9 cellular contexts compared by ENCODE assay signal in genomic region chr6:138007014-138007472, GRCh38.
DNase-seq lines count a peak whose midpoint lies in the region; TF ChIP-seq lines count a peak whose summit lies in the region.
"Had no signal": no experiment of that assay in that cellular context is flagged by ENCODE, and none has a peak within 500 bp of the region (broad histone marks: within the 10 kb centered on the region; RNA-seq: fewer than 3 reads in every experiment).

No MANE protein-coding gene starts in this region.

- no peak overlapping the region for H3K4me3 Mint-ChIP-seq in activated CD4-positive, alpha-beta memory T cell treated with anti-CD3 and anti-CD28 coated beads, Interleukin-2, amount 10 ng/mL, durations not matched to agents 7 days and 5 days
- no peak overlapping the region for H3K4me3 Mint-ChIP-seq in glutamatergic neuron (ENCODE audit: unreplicated experiment)
- H3K4me3 Mint-ChIP-seq: CD4-positive, CD25-positive, alpha-beta regulatory T cell had no signal

- no peaks in the 10 kb centered on the region for H3K9me3 Mint-ChIP-seq in activated CD4-positive, alpha-beta memory T cell treated with anti-CD3 and anti-CD28 coated beads, Interleukin-2, amount 10 ng/mL, durations not matched to agents 7 days and 5 days
- no peaks in the 10 kb centered on the region for H3K9me3 Mint-ChIP-seq in glutamatergic neuron (ENCODE audit: unreplicated experiment)
- H3K9me3 Mint-ChIP-seq: CD4-positive, CD25-positive, alpha-beta regulatory T cell had no signal

- POLR2A ChIA-PET in activated CD4-positive, alpha-beta memory T cell treated with anti-CD3 and anti-CD28 coated beads, Interleukin-2, amount 10 ng/mL, durations not matched to agents 7 days and 5 days (lab: Charles Lee) = interaction anchor here (0.9 to 2.0 kb wide), 3 partner anchors 99 to 299 kb away, joined by 3 to 5 read pairs (median 4); no protein-coding TSS in a partner anchor

- DNase-seq in NCI-H1436 (lab: John Stamatoyannopoulos, UW) (peak; percentile 12), NCI-H1436 treated with DMSO at 0.1 percent for 48 hours (lab: John Stamatoyannopoulos, UW) (no peak), glutamatergic neuron (peak; percentile 51), stromal cell of bone marrow (ENCODE audit: low read depth) (peak; percentile 23), HPDE6-E6E7 (ENCODE audit: extremely low spot score) (no peak)
- DNase-seq in activated CD4-positive, alpha-beta memory T cell treated with anti-CD3 and anti-CD28 coated beads, Interleukin-2, amount 10 ng/mL, durations not matched to agents 7 days and 5 days = peak; percentile 34
- DNase-seq in activated CD4-positive, CD25-positive, alpha-beta regulatory T cell treated with anti-CD3 and anti-CD28 coated beads, Interleukin-2, amount 50 U/mL, for 72 hours = no peak
- DNase-seq: CD4-positive, CD25-positive, alpha-beta regulatory T cell had no signal

- no peaks in the 10 kb centered on the region for H3K36me3 Mint-ChIP-seq in activated CD4-positive, alpha-beta memory T cell treated with anti-CD3 and anti-CD28 coated beads, Interleukin-2, amount 10 ng/mL, durations not matched to agents 7 days and 5 days (ENCODE audit: low read depth)
- H3K36me3 Mint-ChIP-seq in glutamatergic neuron (ENCODE audit: unreplicated experiment) = no peaks in the 10 kb centered on the region
- H3K36me3 Mint-ChIP-seq: CD4-positive, CD25-positive, alpha-beta regulatory T cell had no signal

- TF ChIP-seq CTCF in LNCAP (IDR thresholded peaks at IDR 0.05) (peak; percentile 66), glutamatergic neuron (IDR thresholded peaks at IDR 0.05; ENCODE audit: partially characterized antibody, unreplicated experiment) (peak; percentile 61)

- no peaks in the 10 kb centered on the region for H3K27me3 Mint-ChIP-seq in activated CD4-positive, alpha-beta memory T cell treated with anti-CD3 and anti-CD28 coated beads, Interleukin-2, amount 10 ng/mL, durations not matched to agents 7 days and 5 days
- H3K27me3 Mint-ChIP-seq in glutamatergic neuron (ENCODE audit: unreplicated experiment) = no peaks in the 10 kb centered on the region

- H3K4me1 Mint-ChIP-seq in activated CD4-positive, alpha-beta memory T cell treated with anti-CD3 and anti-CD28 coated beads, Interleukin-2, amount 10 ng/mL, durations not matched to agents 7 days and 5 days = peaks cover 14% of the 10 kb centered on the region
- no peaks in the 10 kb centered on the region for H3K4me1 Mint-ChIP-seq in glutamatergic neuron (ENCODE audit: low read depth, unreplicated experiment)

- CTCF ChIA-PET in activated CD4-positive, alpha-beta memory T cell treated with anti-CD3 and anti-CD28 coated beads, Interleukin-2, amount 10 ng/mL, durations not matched to agents 7 days and 5 days (lab: Charles Lee) = interaction anchor here (0.7 to 6.6 kb wide), 27 partner anchors 9 to 492 kb away, joined by 3 to 55 read pairs (median 5); partner anchors contain the start of gene TNFAIP3

- H3K27ac Mint-ChIP-seq in activated CD4-positive, alpha-beta memory T cell treated with anti-CD3 and anti-CD28 coated beads, Interleukin-2, amount 10 ng/mL, durations not matched to agents 7 days and 5 days = no peak overlapping the region
- no peak overlapping the region for H3K27ac Mint-ChIP-seq in glutamatergic neuron (ENCODE audit: unreplicated experiment)

Comparison
In these comparisons a context has a peak if more than half of its experiments do, and no peak if none do; other contexts are left out.
1. DNase-seq: peak in NCI-H1436 (single experiment), activated CD4-positive, alpha-beta memory T cell treated with anti-CD3 and anti-CD28 coated beads, Interleukin-2, amount 10 ng/mL, durations not matched to agents 7 days and 5 days (single experiment), glutamatergic neuron (single experiment) and stromal cell of bone marrow (single experiment); none in NCI-H1436 treated with DMSO at 0.1 percent for 48 hours (single experiment), HPDE6-E6E7 (single experiment) and activated CD4-positive, CD25-positive, alpha-beta regulatory T cell treated with anti-CD3 and anti-CD28 coated beads, Interleukin-2, amount 50 U/mL, for 72 hours (single experiment).